In the genomic region with DNA sequence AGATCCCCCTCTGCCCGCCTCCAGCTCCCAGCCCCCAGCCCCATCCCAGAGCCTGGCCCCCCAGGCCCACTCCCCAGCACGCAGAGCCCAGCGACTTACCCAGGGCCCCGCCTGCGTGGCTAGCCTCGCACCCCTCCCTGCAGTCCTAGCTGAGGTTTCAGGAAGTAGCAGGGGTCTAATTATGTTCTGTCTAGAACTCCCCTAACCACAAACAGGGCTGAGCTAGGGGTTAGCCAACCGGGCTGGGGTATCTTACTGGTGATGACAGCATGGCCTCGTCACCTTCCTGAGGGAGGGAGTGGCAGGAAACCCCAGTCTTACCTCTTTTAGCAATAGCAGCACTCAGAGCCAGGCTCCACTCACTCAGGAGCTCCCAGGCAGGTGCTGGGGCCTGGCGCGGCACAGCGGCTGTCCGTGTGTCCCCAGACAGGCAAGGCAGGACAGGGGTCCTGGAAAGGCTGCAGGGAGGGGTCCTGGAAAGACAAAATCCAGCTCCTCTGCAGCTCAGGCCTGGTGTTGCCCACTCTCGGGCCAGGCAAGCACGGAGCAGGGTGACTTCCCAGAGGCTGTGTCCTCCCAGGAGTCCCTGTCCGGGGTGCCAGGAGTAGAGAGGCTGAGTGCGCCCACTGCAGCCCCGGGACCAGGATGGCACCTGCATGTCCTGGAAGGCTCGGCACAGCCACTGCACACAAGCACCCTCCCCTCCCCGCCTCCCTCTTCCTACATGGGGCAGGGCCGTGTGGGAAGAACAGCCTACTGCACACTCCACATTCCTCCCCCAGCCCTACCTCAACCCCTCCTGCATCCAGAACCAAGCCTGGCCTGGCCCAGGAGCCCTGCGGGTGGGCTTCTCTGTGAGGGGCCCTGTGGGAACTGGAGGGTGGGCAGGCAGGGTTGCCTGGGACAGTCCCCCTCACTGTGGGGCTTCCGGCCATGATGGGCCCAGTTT, we compare ENCODE assay signal across 9 cellular contexts. TPM values are rescaled to one million over a fixed set of nuclear protein-coding genes. Genes with fewer than 3 reads are reported as not detected.
A peak's percentile ranks its signal among the peaks of the same experiment; 100 is the strongest.
DNase-seq lines count a peak whose midpoint lies in the region; ATAC-seq lines count a peak whose summit lies in the region.
"Had no signal": no experiment of that assay in that cellular context is flagged by ENCODE, and none has a peak within 500 bp of the region (broad histone marks: within the 10 kb centered on the region; RNA-seq: fewer than 3 reads in every experiment).

A gene with protein sequence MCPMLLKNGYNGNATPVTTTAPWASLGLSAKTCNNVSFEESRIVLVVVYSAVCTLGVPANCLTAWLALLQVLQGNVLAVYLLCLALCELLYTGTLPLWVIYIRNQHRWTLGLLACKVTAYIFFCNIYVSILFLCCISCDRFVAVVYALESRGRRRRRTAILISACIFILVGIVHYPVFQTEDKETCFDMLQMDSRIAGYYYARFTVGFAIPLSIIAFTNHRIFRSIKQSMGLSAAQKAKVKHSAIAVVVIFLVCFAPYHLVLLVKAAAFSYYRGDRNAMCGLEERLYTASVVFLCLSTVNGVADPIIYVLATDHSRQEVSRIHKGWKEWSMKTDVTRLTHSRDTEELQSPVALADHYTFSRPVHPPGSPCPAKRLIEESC (minus strand): TSS at position 151 of the 949 bp plus-strand sequence. CDS start 10,010 bp downstream, outside the sequence.

- DNase-seq in T-cell (peak; percentile 61 to 98 (median 93)), T1000 (lab: John Stamatoyannopoulos, UW) (no peak), cerebellum (ENCODE audit: low spot score) (no peak)
- peak; percentile 86 for DNase-seq in stimulated activated naive CD4-positive, alpha-beta T cell treated with Interleukin-2 at 50 U/mL for 16 hours (lab: John Stamatoyannopoulos, UW)

- no peaks in the 10 kb centered on the region for H3K27me3 Mint-ChIP-seq in T-cell
- H3K27me3 Mint-ChIP-seq in activated naive CD8-positive, alpha-beta T cell, result no peaks in the 10 kb centered on the region

- H3K27me3 ChIP-seq in mononuclear cell (ENCODE audit: insufficient read depth, low read length), result no peaks in the 10 kb centered on the region

- POLR2A ChIA-PET in T-cell (lab: Charles Lee), result interaction anchor here (0.5 to 1.3 kb wide), 18 partner anchors 8 to 1506 kb away, joined by 3 to 5 read pairs (median 4); partner anchors contain the start of genes BRF1 (in 1 of the 2), BTBD6 (in 1 of the 2), CDCA4 (in 1 of the 2) and CRIP1 (in 1 of the 2)

- peak; percentile 51 for ATAC-seq in GM18519 (IDR thresholded peaks at IDR 0.05; ENCODE audit: low FRiP score, unreplicated experiment)
- ATAC-seq in HG03060 (IDR thresholded peaks at IDR 0.05; ENCODE audit: low read depth, unreplicated experiment), result peak; percentile 54
- peak; percentile 89 to 93 (median 90) for ATAC-seq in T-cell (replicated peaks in 1 of 4)

- H3K36me3 Mint-ChIP-seq in T-cell, result peaks cover 5% of the 10 kb centered on the region
- no peaks in the 10 kb centered on the region for H3K36me3 Mint-ChIP-seq in activated naive CD8-positive, alpha-beta T cell

- CTCF ChIA-PET in T-cell (lab: Charles Lee), result interaction anchor here in 1 of 2 donors (0.6 to 1.4 kb wide), 11 partner anchors 9 to 416 kb away, joined by 3 to 11 read pairs (median 4); partner anchors contain the start of genes BRF1, CDCA4 and CLBA1

- peaks cover 76 to 80% (median 80%) of the 10 kb centered on the region in 3 donors for H3K4me1 Mint-ChIP-seq in T-cell
- peaks cover 65% of the 10 kb centered on the region for H3K4me1 Mint-ChIP-seq in activated naive CD8-positive, alpha-beta T cell (ENCODE audit: low read depth)

- peak within 1 kb of the TSS; percentile 97 to 98 for H3K27ac Mint-ChIP-seq in T-cell
- peak within 1 kb of the TSS; percentile 94 for H3K27ac Mint-ChIP-seq in activated naive CD8-positive, alpha-beta T cell

- H3K4me3 Mint-ChIP-seq in T-cell, result peak within 1 kb of the TSS; percentile 80 to 85 (median 82)
- peak within 1 kb of the TSS; percentile 92 for H3K4me3 Mint-ChIP-seq in activated naive CD8-positive, alpha-beta T cell

- no peaks in the 10 kb centered on the region for H3K9me3 ChIP-seq in mononuclear cell (ENCODE audit: low read depth, low read length)

- H3K4me3 ChIP-seq in mononuclear cell (ENCODE audit: low read length), result peak within 1 kb of the TSS; percentile 92

- H3K4me1 ChIP-seq in mononuclear cell (ENCODE audit: insufficient read depth, low read length), result peaks cover 97% of the 10 kb centered on the region

- no peaks in the 10 kb centered on the region for H3K9me3 Mint-ChIP-seq in T-cell
- no peaks in the 10 kb centered on the region for H3K9me3 Mint-ChIP-seq in activated naive CD8-positive, alpha-beta T cell (ENCODE audit: low read depth)

RNA-seq across cellular contexts. Expression of the gene that starts here (rescaled TPM):
- total RNA-seq in T-cell, result 10 to 100 TPM; 47.0 to 58.0 (median 49.7) TPM
- 98.0 TPM for total RNA-seq in mononuclear cell
- 1.7 TPM for total RNA-seq in cerebellum
- total RNA-seq: NCI-H460 had no signal

Comparison
In these comparisons a context has a peak if more than half of its experiments do, and no peak if none do; other contexts are left out.
1. RNA of the gene that starts here (total RNA-seq): 98.0 TPM in mononuclear cell (single experiment) and 47.0 to 58.0 TPM in T-cell; 1.7 TPM in cerebellum (single experiment); every median in the first group is over 10 times any median in the second.
2. DNase-seq: peak in T-cell (34 of 34) and stimulated activated naive CD4-positive, alpha-beta T cell treated with Interleukin-2 at 50 U/mL for 16 hours (single experiment); none in T1000 (single experiment) and cerebellum (single experiment).
3. Peak in every context shown above with its lines, with median percentiles within 50 percentile points of each other: ATAC-seq.